Comparison of ENCODE assay signal across 8 cellular contexts in the genomic region with DNA sequence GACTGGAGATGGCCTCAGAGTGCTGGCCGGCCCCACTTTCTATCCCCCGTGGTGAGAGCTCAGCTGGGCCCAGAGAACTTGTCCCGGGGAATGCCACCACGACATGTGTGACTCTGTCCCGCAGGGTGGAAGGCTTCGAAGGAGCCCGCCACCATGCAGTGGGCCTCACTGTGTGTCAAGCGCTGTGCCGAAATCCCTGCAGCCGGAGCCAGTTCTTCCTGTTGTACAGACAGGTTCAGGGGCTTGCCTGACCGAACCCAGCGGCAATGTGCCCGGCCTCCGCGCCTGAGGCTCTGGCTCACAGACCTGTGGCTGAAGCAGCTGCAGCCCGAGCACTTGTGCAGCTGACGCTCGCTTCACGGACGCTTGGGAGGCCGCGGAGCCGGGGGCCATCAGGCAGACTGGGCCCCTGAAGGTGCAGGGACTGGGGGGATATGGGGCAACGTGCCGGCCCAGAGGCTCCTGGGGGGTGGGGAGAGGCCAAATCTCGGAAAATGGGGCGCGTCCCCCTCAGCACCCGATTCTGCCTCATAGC. TPM values are rescaled to one million over a fixed set of nuclear protein-coding genes. Genes with fewer than 3 reads are reported as not detected.
DNase-seq lines count a peak whose midpoint lies in the region; ATAC-seq and TF ChIP-seq lines count a peak whose summit lies in the region.

No MANE protein-coding gene starts in this region.

- dilution Hi-C loops in mammary epithelial cell (cut with HindIII; ENCODE audit: low sequenced_read_pairs): no loop called here

- CTCF ChIA-PET in activated CD4-positive, alpha-beta T cell treated with anti-CD3 and anti-CD28 coated beads for 36 hours (lab: Charles Lee): interaction anchor here (0.7 to 2.9 kb wide), 17 partner anchors 9 to 305 kb away, joined by 3 to 57 read pairs (median 4); no protein-coding TSS in a partner anchor
- CTCF ChIA-PET in RWPE1 (lab: Yijun Ruan, JAX) (interaction anchor here (0.7 to 2.9 kb wide), 5 partner anchors 12 to 234 kb away, joined by 3 to 27 read pairs (median 3); no protein-coding TSS in a partner anchor), mammary epithelial cell (lab: Charles Lee; ENCODE audit: low non-redundant PET) (interaction anchor here (0.6 to 0.8 kb wide), 5 partner anchors 13 to 263 kb away, joined by 3 to 5 read pairs (median 3); no protein-coding TSS in a partner anchor)

- no peaks in the 10 kb centered on the region for H3K36me3 ChIP-seq in mammary epithelial cell (ENCODE audit: insufficient read depth, low read length)

- H3K27ac ChIP-seq in RWPE1 (peak overlapping the region; percentile 60), mammary epithelial cell (ENCODE audit: insufficient read depth, low read depth, low read length) (no peak overlapping the region)

- H3K27me3 Mint-ChIP-seq in activated CD4-positive, alpha-beta T cell treated with anti-CD3 and anti-CD28 coated beads for 36 hours: no peaks in the 10 kb centered on the region
- no peaks in the 10 kb centered on the region for H3K27me3 Mint-ChIP-seq in stimulated activated naive B cell treated with anti-CD40 and anti-IgM and Interleukin-4, amounts not matched to agents 10 μg/mL and 1 μg/mL and 100 μg/mL, for 72 hours

- H3K4me1 Mint-ChIP-seq in activated CD4-positive, alpha-beta T cell treated with anti-CD3 and anti-CD28 coated beads for 36 hours: peaks cover 14% of the 10 kb centered on the region
- H3K4me1 Mint-ChIP-seq in stimulated activated naive B cell treated with anti-CD40 and anti-IgM and Interleukin-4, amounts not matched to agents 10 μg/mL and 1 μg/mL and 100 μg/mL, for 72 hours: peaks cover 24 to 51% of the 10 kb centered on the region in 2 donors

- peaks cover 27% of the 10 kb centered on the region for H3K4me1 ChIP-seq in mammary epithelial cell (ENCODE audit: insufficient read depth, low read length)

- H3K4me3 Mint-ChIP-seq in activated CD4-positive, alpha-beta T cell treated with anti-CD3 and anti-CD28 coated beads for 36 hours: peak overlapping the region; percentile 78
- H3K4me3 Mint-ChIP-seq in stimulated activated naive B cell treated with anti-CD40 and anti-IgM and Interleukin-4, amounts not matched to agents 10 μg/mL and 1 μg/mL and 100 μg/mL, for 72 hours: peak overlapping the region; percentile 91 to 94

- DNase-seq in activated CD4-positive, alpha-beta T cell treated with anti-CD3 and anti-CD28 coated beads for 36 hours: peak; percentile 49
- DNase-seq in activated CD4-positive, alpha-beta T cell treated with anti-CD3 and anti-CD28 coated beads for 1 hour: no peak
- DNase-seq in RWPE1 (ENCODE audit: low spot score): no peak
- DNase-seq in mammary epithelial cell: peak; percentile 44
- DNase-seq in left colon: peak in 1 of 2 donors; percentile 53
- peak; percentile 19 for DNase-seq in stimulated activated naive B cell treated with anti-CD40 and anti-IgM and Interleukin-4, amounts not matched to agents 10 μg/mL and 1 μg/mL and 100 μg/mL, for 72 hours
- no peak for DNase-seq in cerebellum (ENCODE audit: low spot score)

- WGBS in mammary epithelial cell (ENCODE audit: low coverage, missing lambda C conversion rate): 8% methylated on average over 17 of the region's 29 CpGs

- peak overlapping the region; percentile 90 for H2AFZ ChIP-seq in mammary epithelial cell (ENCODE audit: low read depth, low read length)

- no peaks in the 10 kb centered on the region for H3K9me3 Mint-ChIP-seq in activated CD4-positive, alpha-beta T cell treated with anti-CD3 and anti-CD28 coated beads for 36 hours (ENCODE audit: low read depth)
- no peaks in the 10 kb centered on the region for H3K9me3 Mint-ChIP-seq in stimulated activated naive B cell treated with anti-CD40 and anti-IgM and Interleukin-4, amounts not matched to agents 10 μg/mL and 1 μg/mL and 100 μg/mL, for 72 hours

- peak overlapping the region; percentile 61 to 85 (median 84) for H3K4me3 ChIP-seq in mammary epithelial cell (replicated peaks in 1 of 3; ENCODE audit: insufficient read depth in 1 of 3, low read depth in 2 of 3, low read length in 3 of 3)

- H3K79me2 ChIP-seq in mammary epithelial cell (ENCODE audit: insufficient read depth, low read length): peaks cover 36% of the 10 kb centered on the region

- H3K27me3 ChIP-seq in mammary epithelial cell (ENCODE audit: insufficient read depth, low read length): no peaks in the 10 kb centered on the region

- H3K4me2 ChIP-seq in mammary epithelial cell (ENCODE audit: insufficient read depth, low read depth, low read length): peak overlapping the region; percentile 76

- H3K9ac ChIP-seq in mammary epithelial cell (ENCODE audit: insufficient read depth, low read length): no peak overlapping the region

- no TSS peak for BruUV-seq in mammary epithelial cell (replicated peaks; lab: Mats Ljungman, UMichigan)

- H3K27ac Mint-ChIP-seq in activated CD4-positive, alpha-beta T cell treated with anti-CD3 and anti-CD28 coated beads for 36 hours: no peak overlapping the region
- peak overlapping the region; percentile 72 for H3K27ac Mint-ChIP-seq in stimulated activated naive B cell treated with anti-CD40 and anti-IgM and Interleukin-4, amounts not matched to agents 10 μg/mL and 1 μg/mL and 100 μg/mL, for 72 hours

- H4K20me1 ChIP-seq in mammary epithelial cell (ENCODE audit: insufficient read depth, low read length): no peaks in the 10 kb centered on the region

- TF ChIP-seq CTCF in RWPE1 (conservative IDR thresholded peaks at IDR 0.05; ENCODE audit: low read depth): no peak
- no peak for TF ChIP-seq CTCF in mammary epithelial cell (conservative IDR thresholded peaks at IDR 0.05 in 1 of 2, IDR thresholded peaks at IDR 0.05 in 1 of 2; ENCODE audit: extremely low read depth in 1 of 2, insufficient read depth in 1 of 2, low read depth in 1 of 2, low read length in 2 of 2)

- POLR2A ChIA-PET in activated CD4-positive, alpha-beta T cell treated with anti-CD3 and anti-CD28 coated beads for 36 hours (lab: Charles Lee): interaction anchor here (0.5 kb wide), 1 partner anchor 28 kb away, joined by 3 read pairs; no protein-coding TSS in a partner anchor
- POLR2A ChIA-PET in RWPE1 (lab: Yijun Ruan, JAX; ENCODE audit: low non-redundant PET): no interaction called here

- in situ Hi-C loops in mammary epithelial cell (cut with MboI; ENCODE audit: low sequenced_read_pairs in 2 of 2): no loop called here

- intact Hi-C loops in activated CD4-positive, alpha-beta T cell treated with anti-CD3 and anti-CD28 coated beads for 36 hours (cut with DNase I, micrococcal nuclease): loop anchor here (2.0 to 5.0 kb wide), 9 partner anchors 13 to 295 kb away; partner anchors contain the start of genes MAPK1 (in 2 of the 2), PPIL2 (in 1 of the 2) and YPEL1 (in 1 of the 2)
- intact Hi-C loops in mammary epithelial cell (cut with micrococcal nuclease): loop anchor here (2.0 to 5.0 kb wide), 3 partner anchors 13 to 239 kb away; no protein-coding TSS in a partner anchor
- intact Hi-C loops in left colon (cut with DNase I, micrococcal nuclease): no loop called here

- peak; percentile 23 for ATAC-seq in activated CD4-positive, alpha-beta T cell treated with anti-CD3 and anti-CD28 coated beads for 36 hours
- peak; percentile 59 for ATAC-seq in left colon
- peak; percentile 55 to 58 for ATAC-seq in stimulated activated naive B cell treated with anti-CD40 and anti-IgM and Interleukin-4, amounts not matched to agents 10 μg/mL and 1 μg/mL and 100 μg/mL, for 72 hours (replicated peaks)
- no peak for ATAC-seq in GM18519 (IDR thresholded peaks at IDR 0.05; ENCODE audit: low FRiP score, unreplicated experiment)

- H3K36me3 Mint-ChIP-seq in activated CD4-positive, alpha-beta T cell treated with anti-CD3 and anti-CD28 coated beads for 36 hours (ENCODE audit: low read depth): peaks cover 3% of the 10 kb centered on the region
- peaks cover 0 to 5% of the 10 kb centered on the region in 2 donors for H3K36me3 Mint-ChIP-seq in stimulated activated naive B cell treated with anti-CD40 and anti-IgM and Interleukin-4, amounts not matched to agents 10 μg/mL and 1 μg/mL and 100 μg/mL, for 72 hours

- no peaks in the 10 kb centered on the region for H3K9me3 ChIP-seq in mammary epithelial cell (replicated peaks; ENCODE audit: insufficient read depth, low read length)

RNA-seq across cellular contexts. Expression of gene PPM1F, which starts 0.7 kb away (rescaled TPM):
- 10 to 100 TPM; 23.6 to 27.7 TPM for total RNA-seq in activated CD4-positive, alpha-beta T cell treated with anti-CD3 and anti-CD28 coated beads for 36 hours
- total RNA-seq in mammary epithelial cell: 10 to 100 TPM; 30.8 to 43.6 TPM
- polyA plus RNA-seq in mammary epithelial cell: 18.3 TPM
- polyA minus RNA-seq in mammary epithelial cell: 45.2 TPM
- 10 to 100 TPM; 12.1 to 13.0 TPM for total RNA-seq in left colon
- total RNA-seq in cerebellum: 25.5 TPM

RNA-seq across cellular contexts. Expression of gene TOP3B, which starts 30.6 kb away (rescaled TPM):
- 10 to 100 TPM; 27.3 to 33.8 TPM for total RNA-seq in activated CD4-positive, alpha-beta T cell treated with anti-CD3 and anti-CD28 coated beads for 36 hours
- 10 to 100 TPM; 36.4 to 36.7 TPM for total RNA-seq in mammary epithelial cell
- 11.7 TPM for polyA plus RNA-seq in mammary epithelial cell
- 29.3 TPM for polyA minus RNA-seq in mammary epithelial cell
- total RNA-seq in left colon: 10 to 100 TPM; 25.3 to 33.2 TPM
- total RNA-seq in cerebellum: 28.8 TPM

Comparison
In these comparisons a context has a peak if more than half of its experiments do, and no peak if none do; other contexts are left out.
1. DNase-seq: peak in activated CD4-positive, alpha-beta T cell treated with anti-CD3 and anti-CD28 coated beads for 36 hours (single experiment), mammary epithelial cell (single experiment) and stimulated activated naive B cell treated with anti-CD40 and anti-IgM and Interleukin-4, amounts not matched to agents 10 μg/mL and 1 μg/mL and 100 μg/mL, for 72 hours (single experiment); none in activated CD4-positive, alpha-beta T cell treated with anti-CD3 and anti-CD28 coated beads for 1 hour (single experiment), RWPE1 (single experiment) and cerebellum (single experiment).
2. intact Hi-C loops: an anchor here in activated CD4-positive, alpha-beta T cell treated with anti-CD3 and anti-CD28 coated beads for 36 hours (2.0 to 5.0 kb wide) and mammary epithelial cell (2.0 to 5.0 kb wide); none called in left colon.